1 cellular context compared by ENCODE assay signal in genomic region chr16:29995330-29995910, GRCh38.
TF ChIP-seq lines count a peak whose summit lies in the region.

TSS of gene HIRIP3 (minus strand) at chr16:29995617. CDS start at chr16:29995605, 12 bp downstream.

TF ChIP-seq in HepG2, 621 proteins besides CTCF, POLR2A, EP300 and RAD21 (continued from another document and continues in another):
- TF ChIP-seq, protein P1, sequence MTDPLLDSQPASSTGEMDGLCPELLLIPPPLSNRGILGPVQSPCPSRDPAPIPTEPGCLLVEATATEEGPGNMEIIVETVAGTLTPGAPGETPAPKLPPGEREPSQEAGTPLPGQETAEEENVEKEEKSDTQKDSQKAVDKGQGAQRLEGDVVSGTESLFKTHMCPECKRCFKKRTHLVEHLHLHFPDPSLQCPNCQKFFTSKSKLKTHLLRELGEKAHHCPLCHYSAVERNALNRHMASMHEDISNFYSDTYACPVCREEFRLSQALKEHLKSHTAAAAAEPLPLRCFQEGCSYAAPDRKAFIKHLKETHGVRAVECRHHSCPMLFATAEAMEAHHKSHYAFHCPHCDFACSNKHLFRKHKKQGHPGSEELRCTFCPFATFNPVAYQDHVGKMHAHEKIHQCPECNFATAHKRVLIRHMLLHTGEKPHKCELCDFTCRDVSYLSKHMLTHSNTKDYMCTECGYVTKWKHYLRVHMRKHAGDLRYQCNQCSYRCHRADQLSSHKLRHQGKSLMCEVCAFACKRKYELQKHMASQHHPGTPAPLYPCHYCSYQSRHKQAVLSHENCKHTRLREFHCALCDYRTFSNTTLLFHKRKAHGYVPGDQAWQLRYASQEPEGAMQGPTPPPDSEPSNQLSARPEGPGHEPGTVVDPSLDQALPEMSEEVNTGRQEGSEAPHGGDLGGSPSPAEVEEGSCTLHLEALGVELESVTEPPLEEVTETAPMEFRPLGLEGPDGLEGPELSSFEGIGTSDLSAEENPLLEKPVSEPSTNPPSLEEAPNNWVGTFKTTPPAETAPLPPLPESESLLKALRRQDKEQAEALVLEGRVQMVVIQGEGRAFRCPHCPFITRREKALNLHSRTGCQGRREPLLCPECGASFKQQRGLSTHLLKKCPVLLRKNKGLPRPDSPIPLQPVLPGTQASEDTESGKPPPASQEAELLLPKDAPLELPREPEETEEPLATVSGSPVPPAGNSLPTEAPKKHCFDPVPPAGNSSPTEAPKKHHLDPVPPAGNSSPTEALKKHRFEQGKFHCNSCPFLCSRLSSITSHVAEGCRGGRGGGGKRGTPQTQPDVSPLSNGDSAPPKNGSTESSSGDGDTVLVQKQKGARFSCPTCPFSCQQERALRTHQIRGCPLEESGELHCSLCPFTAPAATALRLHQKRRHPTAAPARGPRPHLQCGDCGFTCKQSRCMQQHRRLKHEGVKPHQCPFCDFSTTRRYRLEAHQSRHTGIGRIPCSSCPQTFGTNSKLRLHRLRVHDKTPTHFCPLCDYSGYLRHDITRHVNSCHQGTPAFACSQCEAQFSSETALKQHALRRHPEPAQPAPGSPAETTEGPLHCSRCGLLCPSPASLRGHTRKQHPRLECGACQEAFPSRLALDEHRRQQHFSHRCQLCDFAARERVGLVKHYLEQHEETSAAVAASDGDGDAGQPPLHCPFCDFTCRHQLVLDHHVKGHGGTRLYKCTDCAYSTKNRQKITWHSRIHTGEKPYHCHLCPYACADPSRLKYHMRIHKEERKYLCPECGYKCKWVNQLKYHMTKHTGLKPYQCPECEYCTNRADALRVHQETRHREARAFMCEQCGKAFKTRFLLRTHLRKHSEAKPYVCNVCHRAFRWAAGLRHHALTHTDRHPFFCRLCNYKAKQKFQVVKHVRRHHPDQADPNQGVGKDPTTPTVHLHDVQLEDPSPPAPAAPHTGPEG (CRISPR knock-in tag; IDR thresholded peaks at IDR 0.05): peak; percentile 88; the same call in 1 of the 2 replicates
- TF ChIP-seq RORA (CRISPR knock-in tag; IDR thresholded peaks at IDR 0.05): peak; percentile 90
- TF ChIP-seq ZBTB26 (CRISPR knock-in tag; IDR thresholded peaks at IDR 0.05; ENCODE audit: borderline replicate concordance): no peak
- no peak; the same call in 1 of the 2 replicates for TF ChIP-seq ZNF703 (CRISPR knock-in tag; IDR thresholded peaks at IDR 0.05; ENCODE audit: borderline replicate concordance)
- no peak for TF ChIP-seq HNRNPUL1 (IDR thresholded peaks at IDR 0.05; ENCODE audit: low read depth, low read length)
- TF ChIP-seq GABPA (IDR thresholded peaks at IDR 0.05; ENCODE audit: low read depth, low read length): no peak
- no peak for TF ChIP-seq GABPA (CRISPR knock-in tag; IDR thresholded peaks at IDR 0.05; ENCODE audit: low read depth)
- TF ChIP-seq RBM39 (IDR thresholded peaks at IDR 0.05; ENCODE audit: low read depth, low read length, poor library complexity, severe bottlenecking): peak; percentile 49
- no peak for TF ChIP-seq NBN (conservative IDR thresholded peaks at IDR 0.05)
- TF ChIP-seq, protein P2, sequence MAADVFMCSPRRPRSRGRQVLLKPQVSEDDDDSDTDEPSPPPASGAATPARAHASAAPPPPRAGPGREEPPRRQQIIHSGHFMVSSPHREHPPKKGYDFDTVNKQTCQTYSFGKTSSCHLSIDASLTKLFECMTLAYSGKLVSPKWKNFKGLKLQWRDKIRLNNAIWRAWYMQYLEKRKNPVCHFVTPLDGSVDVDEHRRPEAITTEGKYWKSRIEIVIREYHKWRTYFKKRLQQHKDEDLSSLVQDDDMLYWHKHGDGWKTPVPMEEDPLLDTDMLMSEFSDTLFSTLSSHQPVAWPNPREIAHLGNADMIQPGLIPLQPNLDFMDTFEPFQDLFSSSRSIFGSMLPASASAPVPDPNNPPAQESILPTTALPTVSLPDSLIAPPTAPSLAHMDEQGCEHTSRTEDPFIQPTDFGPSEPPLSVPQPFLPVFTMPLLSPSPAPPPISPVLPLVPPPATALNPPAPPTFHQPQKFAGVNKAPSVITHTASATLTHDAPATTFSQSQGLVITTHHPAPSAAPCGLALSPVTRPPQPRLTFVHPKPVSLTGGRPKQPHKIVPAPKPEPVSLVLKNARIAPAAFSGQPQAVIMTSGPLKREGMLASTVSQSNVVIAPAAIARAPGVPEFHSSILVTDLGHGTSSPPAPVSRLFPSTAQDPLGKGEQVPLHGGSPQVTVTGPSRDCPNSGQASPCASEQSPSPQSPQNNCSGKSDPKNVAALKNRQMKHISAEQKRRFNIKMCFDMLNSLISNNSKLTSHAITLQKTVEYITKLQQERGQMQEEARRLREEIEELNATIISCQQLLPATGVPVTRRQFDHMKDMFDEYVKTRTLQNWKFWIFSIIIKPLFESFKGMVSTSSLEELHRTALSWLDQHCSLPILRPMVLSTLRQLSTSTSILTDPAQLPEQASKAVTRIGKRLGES (CRISPR knock-in tag; IDR thresholded peaks at IDR 0.05; ENCODE audit: borderline replicate concordance): 0 out of 2 replicates have a peak, but pooled peaks have one; percentile 47
- TF ChIP-seq NFE2L1 (CRISPR knock-in tag; IDR thresholded peaks at IDR 0.05; ENCODE audit: borderline replicate concordance): peak; percentile 78; the same call in 1 of the 2 replicates
- TF ChIP-seq ZNF619 (CRISPR knock-in tag; IDR thresholded peaks at IDR 0.05): peak; percentile 10; the same call in 1 of the 2 replicates
- TF ChIP-seq HES4 (CRISPR knock-in tag; IDR thresholded peaks at IDR 0.05; ENCODE audit: borderline replicate concordance): peak; percentile 74; the same call in 1 of the 2 replicates
- 0 out of 2 replicates have a peak, but pooled peaks have one; percentile 2 for TF ChIP-seq PAWR (CRISPR knock-in tag; IDR thresholded peaks at IDR 0.05; ENCODE audit: borderline replicate concordance)
- no peak for TF ChIP-seq UBTF (CRISPR knock-in tag; IDR thresholded peaks at IDR 0.05)
- TF ChIP-seq ZNF850 (CRISPR knock-in tag; conservative IDR thresholded peaks at IDR 0.05): no peak
- peak; percentile 83; the same call in 1 of the 2 replicates for TF ChIP-seq SNAPC2 (CRISPR knock-in tag; IDR thresholded peaks at IDR 0.05)
- TF ChIP-seq NFKB2 (CRISPR knock-in tag; IDR thresholded peaks at IDR 0.05; ENCODE audit: borderline replicate concordance): peak; percentile 57; the same call in 1 of the 2 replicates
- peak; percentile 87; the same call in 1 of the 2 replicates for TF ChIP-seq ZNF563 (CRISPR knock-in tag; IDR thresholded peaks at IDR 0.05)
- TF ChIP-seq, protein P3, sequence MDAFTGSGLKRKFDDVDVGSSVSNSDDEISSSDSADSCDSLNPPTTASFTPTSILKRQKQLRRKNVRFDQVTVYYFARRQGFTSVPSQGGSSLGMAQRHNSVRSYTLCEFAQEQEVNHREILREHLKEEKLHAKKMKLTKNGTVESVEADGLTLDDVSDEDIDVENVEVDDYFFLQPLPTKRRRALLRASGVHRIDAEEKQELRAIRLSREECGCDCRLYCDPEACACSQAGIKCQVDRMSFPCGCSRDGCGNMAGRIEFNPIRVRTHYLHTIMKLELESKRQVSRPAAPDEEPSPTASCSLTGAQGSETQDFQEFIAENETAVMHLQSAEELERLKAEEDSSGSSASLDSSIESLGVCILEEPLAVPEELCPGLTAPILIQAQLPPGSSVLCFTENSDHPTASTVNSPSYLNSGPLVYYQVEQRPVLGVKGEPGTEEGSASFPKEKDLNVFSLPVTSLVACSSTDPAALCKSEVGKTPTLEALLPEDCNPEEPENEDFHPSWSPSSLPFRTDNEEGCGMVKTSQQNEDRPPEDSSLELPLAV (CRISPR knock-in tag; conservative IDR thresholded peaks at IDR 0.05; ENCODE audit: low read depth): peak; percentile 32; the same call in 1 of the 2 replicates
- no peak for TF ChIP-seq SETDB1 (CRISPR knock-in tag; IDR thresholded peaks at IDR 0.05; ENCODE audit: borderline replicate concordance)
- TF ChIP-seq, protein P4, sequence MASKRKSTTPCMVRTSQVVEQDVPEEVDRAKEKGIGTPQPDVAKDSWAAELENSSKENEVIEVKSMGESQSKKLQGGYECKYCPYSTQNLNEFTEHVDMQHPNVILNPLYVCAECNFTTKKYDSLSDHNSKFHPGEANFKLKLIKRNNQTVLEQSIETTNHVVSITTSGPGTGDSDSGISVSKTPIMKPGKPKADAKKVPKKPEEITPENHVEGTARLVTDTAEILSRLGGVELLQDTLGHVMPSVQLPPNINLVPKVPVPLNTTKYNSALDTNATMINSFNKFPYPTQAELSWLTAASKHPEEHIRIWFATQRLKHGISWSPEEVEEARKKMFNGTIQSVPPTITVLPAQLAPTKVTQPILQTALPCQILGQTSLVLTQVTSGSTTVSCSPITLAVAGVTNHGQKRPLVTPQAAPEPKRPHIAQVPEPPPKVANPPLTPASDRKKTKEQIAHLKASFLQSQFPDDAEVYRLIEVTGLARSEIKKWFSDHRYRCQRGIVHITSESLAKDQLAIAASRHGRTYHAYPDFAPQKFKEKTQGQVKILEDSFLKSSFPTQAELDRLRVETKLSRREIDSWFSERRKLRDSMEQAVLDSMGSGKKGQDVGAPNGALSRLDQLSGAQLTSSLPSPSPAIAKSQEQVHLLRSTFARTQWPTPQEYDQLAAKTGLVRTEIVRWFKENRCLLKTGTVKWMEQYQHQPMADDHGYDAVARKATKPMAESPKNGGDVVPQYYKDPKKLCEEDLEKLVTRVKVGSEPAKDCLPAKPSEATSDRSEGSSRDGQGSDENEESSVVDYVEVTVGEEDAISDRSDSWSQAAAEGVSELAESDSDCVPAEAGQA (IDR thresholded peaks at IDR 0.05; ENCODE audit: low read depth): no peak
- TF ChIP-seq, protein P4 (CRISPR knock-in tag; IDR thresholded peaks at IDR 0.05; ENCODE audit: borderline replicate concordance): no peak
- TF ChIP-seq CCDC6 (CRISPR knock-in tag; IDR thresholded peaks at IDR 0.05): no peak
- no peak for TF ChIP-seq ZNF607 (CRISPR knock-in tag; IDR thresholded peaks at IDR 0.05; ENCODE audit: borderline replicate concordance)
- peak; percentile 91 for TF ChIP-seq MTF1 (CRISPR knock-in tag; IDR thresholded peaks at IDR 0.05)
- no peak for TF ChIP-seq CEBPG (CRISPR knock-in tag; IDR thresholded peaks at IDR 0.05)
- no peak for TF ChIP-seq ATF1 (CRISPR knock-in tag; IDR thresholded peaks at IDR 0.05)
- no peak for TF ChIP-seq ZNF557 (CRISPR knock-in tag; IDR thresholded peaks at IDR 0.05)
- 0 out of 2 replicates have a peak, but pooled peaks have one; percentile 12 for TF ChIP-seq ZBTB49 (CRISPR knock-in tag; IDR thresholded peaks at IDR 0.05; ENCODE audit: borderline replicate concordance)
- TF ChIP-seq SMYD3 (CRISPR knock-in tag; IDR thresholded peaks at IDR 0.05): peak; percentile 57; the same call in 1 of the 2 replicates
- TF ChIP-seq KLF13 (CRISPR knock-in tag; IDR thresholded peaks at IDR 0.05): peak; percentile 45; the same call in 1 of the 2 replicates
